ENCODE assay signal across 1 cellular context in genomic region chr16:81996664-81997529, GRCh38.
A peak's percentile ranks its signal among the peaks of the same experiment; 100 is the strongest.
TF ChIP-seq lines count a peak whose summit lies in the region.

No MANE protein-coding gene starts in this region.

TF ChIP-seq in K562, 482 proteins besides CTCF, POLR2A, EP300 and RAD21 (continued from another document):
- TF ChIP-seq ID3 (CRISPR knock-in tag; IDR thresholded peaks at IDR 0.05), result no peak
- no peak for TF ChIP-seq ID3 (tag; IDR thresholded peaks at IDR 0.05)
- TF ChIP-seq ZNF785 (CRISPR knock-in tag; IDR thresholded peaks at IDR 0.05), result no peak
- TF ChIP-seq STAT5A (IDR thresholded peaks at IDR 0.05; ENCODE audit: borderline replicate concordance, low read length), result 0 out of 2 replicates have a peak, but pooled peaks have one; percentile 11
- no peak for TF ChIP-seq PBX2 (CRISPR knock-in tag; IDR thresholded peaks at IDR 0.05; ENCODE audit: low read depth)
- TF ChIP-seq PBX2 (tag; conservative IDR thresholded peaks at IDR 0.05; ENCODE audit: low read depth), result no peak
- no peak for TF ChIP-seq STAT5B (CRISPR knock-in tag; IDR thresholded peaks at IDR 0.05)
- TF ChIP-seq CEBPZ (IDR thresholded peaks at IDR 0.05; ENCODE audit: borderline replicate concordance, low read depth, low read length), result no peak
- TF ChIP-seq CHCHD3 (CRISPR knock-in tag; IDR thresholded peaks at IDR 0.05), result no peak
- TF ChIP-seq ZNF347 (CRISPR knock-in tag; IDR thresholded peaks at IDR 0.05; ENCODE audit: low read depth), result no peak
- peak; percentile 88 for TF ChIP-seq JUND (IDR thresholded peaks at IDR 0.05; ENCODE audit: borderline replicate concordance, low read depth, low read length)
- peak; percentile 89 for TF ChIP-seq JUND (tag; IDR thresholded peaks at IDR 0.05; ENCODE audit: borderline replicate concordance, low read depth, low read length)
- 0 out of 2 replicates have a peak, but pooled peaks have one; percentile 20 for TF ChIP-seq ARID1B (IDR thresholded peaks at IDR 0.05)
- TF ChIP-seq FOSL1 (tag; conservative IDR thresholded peaks at IDR 0.05), result peak; percentile 86
- TF ChIP-seq ZEB2 (IDR thresholded peaks at IDR 0.05), result no peak
- TF ChIP-seq TEAD4 (IDR thresholded peaks at IDR 0.05; ENCODE audit: low read length), result no peak
- TF ChIP-seq TEAD4 (CRISPR knock-in tag; IDR thresholded peaks at IDR 0.05; ENCODE audit: borderline replicate concordance), result no peak
- TF ChIP-seq GTF3C2 (IDR thresholded peaks at IDR 0.05; ENCODE audit: borderline replicate concordance, extremely low read depth, insufficient read length), result no peak
- TF ChIP-seq ELK3 (CRISPR knock-in tag; IDR thresholded peaks at IDR 0.05), result no peak
- 0 out of 2 replicates have a peak, but pooled peaks have one; percentile 16 for TF ChIP-seq JUNB (CRISPR knock-in tag; conservative IDR thresholded peaks at IDR 0.05)
TF ChIP-seq in K562: peak in this region for 7.
